15 cellular contexts compared by ENCODE assay signal in genomic region chr10:47256753-47257336, GRCh38. TPM values are rescaled to one million over a fixed set of nuclear protein-coding genes. Genes with fewer than 3 reads are reported as not detected.
DNase-seq lines count a peak whose midpoint lies in the region; ATAC-seq and TF ChIP-seq lines count a peak whose summit lies in the region.
"Had no signal": no experiment of that assay in that cellular context is flagged by ENCODE, and none has a peak within 500 bp of the region (broad histone marks: within the 10 kb centered on the region; RNA-seq: fewer than 3 reads in every experiment).

No MANE protein-coding gene starts in this region.

- CTCF ChIA-PET in activated CD4-positive, alpha-beta T cell treated with anti-CD3 and anti-CD28 coated beads for 36 hours (lab: Charles Lee), result interaction anchor here (1.0 kb wide), 1 partner anchor 209 kb away, joined by 5 read pairs; no protein-coding TSS in a partner anchor

- H3K36me3 ChIP-seq in Karpas-422 (ENCODE audit: insufficient read depth, low read length), result no peaks in the 10 kb centered on the region
- H3K36me3 ChIP-seq in neutrophil, result no peaks in the 10 kb centered on the region

- H3K4me1 ChIP-seq in Karpas-422 (ENCODE audit: low read length) (peaks cover 7% of the 10 kb centered on the region; the same call in 1 of the 2 replicates), neutrophil (ENCODE audit: control insufficient read depth in 1 of 2, insufficient read depth in 1 of 2, low read depth in 1 of 2, low read length in 1 of 2) (peaks cover 80 to 82% of the 10 kb centered on the region in 2 experiments)
- H3K4me1 ChIP-seq: A549, testis had no signal

- POLR2A ChIA-PET in activated CD4-positive, alpha-beta T cell treated with anti-CD3 and anti-CD28 coated beads for 36 hours (lab: Charles Lee), result interaction anchor here (0.6 to 0.7 kb wide), 2 partner anchors 11 kb away, joined by 3 read pairs; no protein-coding TSS in a partner anchor

- H3K4me3 ChIP-seq in Karpas-422 (ENCODE audit: low read length), result no peak overlapping the region
- H3K4me3 ChIP-seq in neutrophil (ENCODE audit: low read depth in 1 of 2, low read length in 1 of 2), result peak overlapping the region in 1 of 2 experiments; percentile 32
- H3K4me3 ChIP-seq: A549, testis had no signal

- no peak overlapping the region for H2AFZ ChIP-seq in Karpas-422 (ENCODE audit: low read length)

- no peaks in the 10 kb centered on the region for H3K9me3 Mint-ChIP-seq in activated CD4-positive, alpha-beta T cell treated with anti-CD3 and anti-CD28 coated beads for 36 hours (ENCODE audit: low read depth)
- H3K9me3 Mint-ChIP-seq in activated naive CD4-positive, alpha-beta T cell treated with anti-CD3 and anti-CD28 coated beads, Interleukin-2, amount 50 U/mL, for 24 hours, result peaks cover 13% of the 10 kb centered on the region
- H3K9me3 Mint-ChIP-seq: neural crest cell had no signal

- peak; percentile 9 for ATAC-seq in activated CD4-positive, alpha-beta T cell treated with anti-CD3 and anti-CD28 coated beads for 36 hours
- ATAC-seq: A549, left ventricle myocardium superior had no signal

- peak; percentile 53 for DNase-seq in activated CD4-positive, alpha-beta T cell treated with anti-CD3 and anti-CD28 coated beads for 36 hours
- no peak for DNase-seq in activated CD4-positive, alpha-beta T cell treated with anti-CD3 and anti-CD28 coated beads for 1 hour
- peak; percentile 51 for DNase-seq in Karpas-422
- no peak for DNase-seq in RKO (ENCODE audit: low spot score)
- DNase-seq in cerebellar cortex (ENCODE audit: low spot score), result no peak
- no peak for DNase-seq in substantia nigra (lab: John Stamatoyannopoulos, UW)
- DNase-seq: left ventricle myocardium superior, NCI-H1417 treated with DMSO at 0.1 percent for 48 hours, SW 1271, testis had no signal

- no peak overlapping the region for H3K9ac ChIP-seq in Karpas-422 (ENCODE audit: low read length)

- H3K4me2 ChIP-seq in Karpas-422 (ENCODE audit: low read depth, low read length, poor library complexity, severe bottlenecking), result no peak overlapping the region
- H3K4me2 ChIP-seq: A549 had no signal

- TF ChIP-seq CTCF in neutrophil (IDR thresholded peaks at IDR 0.05), result no peak

- peaks cover 2% of the 10 kb centered on the region for H3K36me3 Mint-ChIP-seq in activated CD4-positive, alpha-beta T cell treated with anti-CD3 and anti-CD28 coated beads for 36 hours (ENCODE audit: low read depth)
- H3K36me3 Mint-ChIP-seq in activated naive CD4-positive, alpha-beta T cell treated with anti-CD3 and anti-CD28 coated beads, Interleukin-2, amount 50 U/mL, for 24 hours, result peaks cover 4% of the 10 kb centered on the region

- H3K9me3 ChIP-seq in Karpas-422 (ENCODE audit: low read length), result no peaks in the 10 kb centered on the region
- no peaks in the 10 kb centered on the region for H3K9me3 ChIP-seq in neutrophil
- H3K9me3 ChIP-seq: A549, testis had no signal

- peaks cover 70% of the 10 kb centered on the region for H3K4me1 Mint-ChIP-seq in activated CD4-positive, alpha-beta T cell treated with anti-CD3 and anti-CD28 coated beads for 36 hours
- H3K4me1 Mint-ChIP-seq in activated naive CD4-positive, alpha-beta T cell treated with anti-CD3 and anti-CD28 coated beads, Interleukin-2, amount 50 U/mL, for 24 hours, result peaks cover 81% of the 10 kb centered on the region

- no peaks in the 10 kb centered on the region for H3K27me3 Mint-ChIP-seq in activated CD4-positive, alpha-beta T cell treated with anti-CD3 and anti-CD28 coated beads for 36 hours
- no peaks in the 10 kb centered on the region for H3K27me3 Mint-ChIP-seq in activated naive CD4-positive, alpha-beta T cell treated with anti-CD3 and anti-CD28 coated beads, Interleukin-2, amount 50 U/mL, for 24 hours

- no peaks in the 10 kb centered on the region for H4K20me1 ChIP-seq in Karpas-422 (ENCODE audit: insufficient read depth, low read depth, low read length)

- intact Hi-C loops in activated CD4-positive, alpha-beta T cell treated with anti-CD3 and anti-CD28 coated beads for 36 hours (cut with DNase I, micrococcal nuclease), result loop anchor here (2.0 to 5.0 kb wide), 2 partner anchors 40 to 90 kb away; no protein-coding TSS in a partner anchor

- H3K9me2 ChIP-seq in Karpas-422 (replicated peaks; ENCODE audit: insufficient read depth, low read length), result no peaks in the 10 kb centered on the region

- no peaks in the 10 kb centered on the region for H3K79me2 ChIP-seq in Karpas-422 (ENCODE audit: low read length)

- H3K27ac ChIP-seq in Karpas-422 (ENCODE audit: low read length) (no peak overlapping the region), neutrophil (peak overlapping the region; percentile 85), substantia nigra (ENCODE audit: low read depth, low read length, poor library complexity, severe bottlenecking) (no peak overlapping the region)
- H3K27ac ChIP-seq: A549, testis had no signal

- H3K4me3 Mint-ChIP-seq in activated CD4-positive, alpha-beta T cell treated with anti-CD3 and anti-CD28 coated beads for 36 hours, result peak overlapping the region; percentile 39
- H3K4me3 Mint-ChIP-seq in activated naive CD4-positive, alpha-beta T cell treated with anti-CD3 and anti-CD28 coated beads, Interleukin-2, amount 50 U/mL, for 24 hours, result peak overlapping the region; percentile 77
- H3K4me3 Mint-ChIP-seq: neural crest cell had no signal

- H3K27me3 ChIP-seq in Karpas-422 (ENCODE audit: low read length) (no peaks in the 10 kb centered on the region), neutrophil (no peaks in the 10 kb centered on the region)
- H3K27me3 ChIP-seq: testis had no signal

- peak overlapping the region; percentile 91 for H3K27ac Mint-ChIP-seq in activated CD4-positive, alpha-beta T cell treated with anti-CD3 and anti-CD28 coated beads for 36 hours
- H3K27ac Mint-ChIP-seq in activated naive CD4-positive, alpha-beta T cell treated with anti-CD3 and anti-CD28 coated beads, Interleukin-2, amount 50 U/mL, for 24 hours, result peak overlapping the region; percentile 96

RNA-seq across cellular contexts. Expression of gene GDF10, which starts 43.2 kb away (rescaled TPM):
- under 1 TPM; 0.30 to 0.32 TPM for total RNA-seq in activated CD4-positive, alpha-beta T cell treated with anti-CD3 and anti-CD28 coated beads for 36 hours
- not detected in 2 replicates for total RNA-seq in Karpas-422 (2014; rRNA removed; shearing (Covaris generic); ENCODE audit: low replicate concordance)
- total RNA-seq: dermis blood vessel endothelial cell had no signal

Comparison
In these comparisons a context has a peak if more than half of its experiments do, and no peak if none do; other contexts are left out.
1. DNase-seq: peak in activated CD4-positive, alpha-beta T cell treated with anti-CD3 and anti-CD28 coated beads for 36 hours (single experiment) and Karpas-422 (single experiment); none in activated CD4-positive, alpha-beta T cell treated with anti-CD3 and anti-CD28 coated beads for 1 hour (single experiment), RKO (single experiment), cerebellar cortex (single experiment) and substantia nigra (0 of 49).